8 cellular contexts compared by ENCODE assay signal in genomic region chr5:170861855-170862766, GRCh38. TPM values are rescaled to one million over a fixed set of nuclear protein-coding genes. Genes with fewer than 3 reads are reported as not detected.
DNase-seq lines count a peak whose midpoint lies in the region; ATAC-seq, FAIRE-seq and TF ChIP-seq lines count a peak whose summit lies in the region.

TSS of gene RANBP17 (plus strand) at chr5:170862018.

- no peaks in the 10 kb centered on the region for H3K79me2 ChIP-seq in HepG2 (ENCODE audit: insufficient read depth, low read length)

- POLR2A ChIA-PET in HepG2 (lab: Yijun Ruan, JAX), result no interaction called here

- no peak within 1 kb of the TSS for H3K4me2 ChIP-seq in HepG2 (ENCODE audit: low read depth, low read length)

- FAIRE-seq in HepG2 (lab: Jason Lieb, UNC), result no peak

- H4K20me1 ChIP-seq in HepG2 (ENCODE audit: insufficient read depth, low read length), result no peaks in the 10 kb centered on the region

- no peak for ATAC-seq in HepG2
- ATAC-seq in right lobe of liver, result peak; percentile 84 to 94 (median 92)

- H3K4me3 ChIP-seq in liver (ENCODE audit: low read depth in 1 of 3, low read length in 3 of 3) (peak within 1 kb of the TSS; percentile 49 to 83 (median 65)), HepG2 (replicated peaks in 1 of 3; ENCODE audit: insufficient read depth in 1 of 3, low read depth in 2 of 3, low read length in 3 of 3) (no peak within 1 kb of the TSS), right lobe of liver (peak within 1 kb of the TSS; percentile 47 to 74 (median 68)), stomach (peak within 1 kb of the TSS; percentile 68 to 91 (median 77))

- BruUV-seq in HepG2 (replicated peaks; lab: Mats Ljungman, UMichigan), result no TSS peak

- H3K9me3 ChIP-seq in liver (ENCODE audit: control insufficient read depth in 4 of 4, low read length in 3 of 4) (peaks cover 6 to 18% (median 13%) of the 10 kb centered on the region in 4 donors), HepG2 (ENCODE audit: low read length) (peaks cover 22% of the 10 kb centered on the region), right lobe of liver (no peaks in the 10 kb centered on the region), stomach (peaks cover 0 to 25% (median 22%) of the 10 kb centered on the region in 4 donors)

- no peaks in the 10 kb centered on the region for H3K27me3 ChIP-seq in liver (ENCODE audit: control insufficient read depth in 4 of 4, insufficient read depth in 4 of 4, low read length in 3 of 4)
- no peaks in the 10 kb centered on the region for H3K27me3 ChIP-seq in HepG2 (ENCODE audit: control insufficient read depth in 1 of 2, insufficient read depth in 2 of 2, low read length in 2 of 2)
- no peaks in the 10 kb centered on the region for H3K27me3 ChIP-seq in right lobe of liver
- H3K27me3 ChIP-seq in stomach, result peaks cover 0 to 16% (median 4%) of the 10 kb centered on the region in 3 donors

- H3K4me1 ChIP-seq in liver (ENCODE audit: control insufficient read depth in 4 of 4, insufficient read depth in 4 of 4, low read length in 3 of 4), result peaks cover 0 to 6% (median 3%) of the 10 kb centered on the region in 4 donors
- no peaks in the 10 kb centered on the region for H3K4me1 ChIP-seq in HepG2 (ENCODE audit: insufficient read depth, low read length)
- H3K4me1 ChIP-seq in right lobe of liver, result no peaks in the 10 kb centered on the region
- H3K4me1 ChIP-seq in stomach, result peaks cover 0 to 24% (median 13%) of the 10 kb centered on the region in 4 donors

- DNase-seq in HepG2 (ENCODE audit: low spot score), result no peak
- peak; percentile 80 for DNase-seq in NOMO-1 treated with DMSO at 0.1 percent for 48 hours (lab: John Stamatoyannopoulos, UW; ENCODE audit: unreplicated experiment)
- DNase-seq in ecto neural progenitor cell (ENCODE audit: low spot score), result peak; percentile 81
- DNase-seq in right lobe of liver, result peak; percentile 63 to 78 (median 69)
- DNase-seq in stomach, result peak; percentile 60
- DNase-seq in stimulated activated naive CD4-positive, alpha-beta T cell treated with Interleukin-2 at 50 U/mL for 16 hours (lab: John Stamatoyannopoulos, UW), result no peak
- DNase-seq in activated effector memory CD4-positive, alpha-beta T cell treated with anti-CD3 and anti-CD28 coated beads, Interleukin-2, amount 50 U/mL, for 16 hours, result no peak

- in situ Hi-C loops in HepG2 (cut with HindIII; ENCODE audit: extremely low pct_ligation_motif_present, low pct_unique_long_range_greater_than_20kb), result no loop called here

- H3K27ac ChIP-seq in liver (ENCODE audit: low read depth in 1 of 2, low read length in 2 of 2) (no peak within 1 kb of the TSS), HepG2 (ENCODE audit: extremely low read length, insufficient read depth, low read length) (no peak within 1 kb of the TSS), right lobe of liver (peak within 1 kb of the TSS in 1 of 3 donors; percentile 23), stomach (peak within 1 kb of the TSS; percentile 46 to 74 (median 63))

- TF ChIP-seq EP300 in HepG2 (IDR thresholded peaks at IDR 0.05; ENCODE audit: low read depth in 2 of 2, low read length in 2 of 2), result no peak
- TF ChIP-seq EP300 in HepG2 (CRISPR knock-in tag; IDR thresholded peaks at IDR 0.05; ENCODE audit: borderline replicate concordance), result no peak
- TF ChIP-seq EP300 in stomach (IDR thresholded peaks at IDR 0.05), result no peak

- H3K36me3 ChIP-seq in liver (ENCODE audit: control insufficient read depth in 4 of 4, insufficient read depth in 3 of 4, low read depth in 1 of 4, low read length in 3 of 4), result no peaks in the 10 kb centered on the region
- H3K36me3 ChIP-seq in HepG2 (replicated peaks in 1 of 2; ENCODE audit: control insufficient read depth in 1 of 2, insufficient read depth in 2 of 2, low read length in 2 of 2), result no peaks in the 10 kb centered on the region
- no peaks in the 10 kb centered on the region for H3K36me3 ChIP-seq in right lobe of liver
- H3K36me3 ChIP-seq in stomach, result no peaks in the 10 kb centered on the region

- TF ChIP-seq RAD21 in liver (IDR thresholded peaks at IDR 0.05), result no peak
- no peak for TF ChIP-seq RAD21 in HepG2 (CRISPR knock-in tag; IDR thresholded peaks at IDR 0.05)

- CTCF ChIA-PET in HepG2 (lab: Yijun Ruan, JAX; ENCODE audit: low intra/inter-chr PET ratio, low total read pairs), result no interaction called here

- no peak for TF ChIP-seq POLR2A in HepG2 (IDR thresholded peaks at IDR 0.05; ENCODE audit: insufficient read depth in 1 of 2, low read depth in 2 of 2, low read length in 2 of 2)
- TF ChIP-seq POLR2A in right lobe of liver (IDR thresholded peaks at IDR 0.05), result peak; percentile 60
- no peak for TF ChIP-seq POLR2A in stomach (IDR thresholded peaks at IDR 0.05)

- TF ChIP-seq CTCF in liver (IDR thresholded peaks at IDR 0.05; ENCODE audit: low read depth, low read length, missing input control) (no peak), HepG2 (CRISPR knock-in tag; IDR thresholded peaks at IDR 0.05) (no peak), right lobe of liver (IDR thresholded peaks at IDR 0.05) (no peak), stomach (IDR thresholded peaks at IDR 0.05) (no peak)

- H3K9ac ChIP-seq in liver (ENCODE audit: low read depth in 1 of 2, low read length in 2 of 2) (no peak within 1 kb of the TSS), HepG2 (ENCODE audit: insufficient read depth, low read depth, low read length) (no peak within 1 kb of the TSS)

- no peak within 1 kb of the TSS for H2AFZ ChIP-seq in HepG2 (ENCODE audit: low read length)

- intact Hi-C loops in HepG2 (cut with micrococcal nuclease; ENCODE audit: unreplicated experiment) (no loop called here), right lobe of liver (cut with DNase I) (no loop called here), stomach (cut with DNase I; ENCODE audit: low total_unique reads) (no loop called here)

- WGBS in liver, result 3% methylated on average over 109 of the region's 109 CpGs
- 83% methylated on average over 80 of the region's 109 CpGs for WGBS in HepG2 (ENCODE audit: low lambda C conversion rate)
- WGBS in right lobe of liver (ENCODE audit: insufficient coverage, low coverage, low lambda C conversion rate, missing lambda C conversion rate), result 3% methylated on average over 19 of the region's 109 CpGs
- 2 to 7% (median 5%) methylated on average over 30 to 109 of the region's 109 CpGs for WGBS in stomach, 5 donors

TF ChIP-seq in liver, 16 proteins besides CTCF, POLR2A, EP300 and RAD21:
- no peak for TF ChIP-seq RXRA (IDR thresholded peaks at IDR 0.05)
- TF ChIP-seq YY1 (IDR thresholded peaks at IDR 0.05), result peak; percentile 30

TF ChIP-seq in HepG2, 621 proteins besides CTCF, POLR2A, EP300 and RAD21 (continues in another document):
- TF ChIP-seq, protein P1, sequence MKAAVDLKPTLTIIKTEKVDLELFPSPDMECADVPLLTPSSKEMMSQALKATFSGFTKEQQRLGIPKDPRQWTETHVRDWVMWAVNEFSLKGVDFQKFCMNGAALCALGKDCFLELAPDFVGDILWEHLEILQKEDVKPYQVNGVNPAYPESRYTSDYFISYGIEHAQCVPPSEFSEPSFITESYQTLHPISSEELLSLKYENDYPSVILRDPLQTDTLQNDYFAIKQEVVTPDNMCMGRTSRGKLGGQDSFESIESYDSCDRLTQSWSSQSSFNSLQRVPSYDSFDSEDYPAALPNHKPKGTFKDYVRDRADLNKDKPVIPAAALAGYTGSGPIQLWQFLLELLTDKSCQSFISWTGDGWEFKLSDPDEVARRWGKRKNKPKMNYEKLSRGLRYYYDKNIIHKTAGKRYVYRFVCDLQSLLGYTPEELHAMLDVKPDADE (CRISPR knock-in tag; IDR thresholded peaks at IDR 0.05), result no peak
- TF ChIP-seq STAT5B (CRISPR knock-in tag; IDR thresholded peaks at IDR 0.05) (no peak), KLF9 (CRISPR knock-in tag; IDR thresholded peaks at IDR 0.05; ENCODE audit: low read depth) (no peak), TOPORS (CRISPR knock-in tag; IDR thresholded peaks at IDR 0.05) (no peak), ZNF737 (CRISPR knock-in tag; IDR thresholded peaks at IDR 0.05; ENCODE audit: borderline replicate concordance) (no peak), KAT7 (CRISPR knock-in tag; IDR thresholded peaks at IDR 0.05; ENCODE audit: borderline replicate concordance) (no peak), ZNF713 (CRISPR knock-in tag; IDR thresholded peaks at IDR 0.05) (no peak)

RNA-seq across cellular contexts. Expression of gene RANBP17, which starts in this region (rescaled TPM):
- total RNA-seq in liver (10 to 100 TPM in 1 of 2 donors, 1 to 10 TPM in 1; 9.2 to 10.8 TPM), HepG2 (2016; rRNA removed; fragmentation: Illumina TruSeq; extraction: Trizol) (not detected in 2 replicates), right lobe of liver (1 to 10 TPM; 1.5 to 5.7 (median 4.7) TPM), stomach (10 to 100 TPM in 4 of 5 donors, 1 to 10 TPM in 1; 4.1 to 75.6 (median 22.3) TPM)
- polyA plus RNA-seq in liver (1 to 10 TPM in 1 of 2 donors, under 1 TPM in 1; 0.83 to 6.7 TPM), HepG2 (2011; rRNA removed) (not detected in 2 replicates), stomach (1 to 10 TPM; 1.4 to 2.1 (median 1.9) TPM)
- total RNA-seq in HepG2 (2016; cell fraction: cytosol; rRNA removed; fragmentation: Illumina TruSeq; extraction: Trizol; ENCODE audit: low read depth), result not detected in 2 replicates
- not detected in 2 replicates for total RNA-seq in HepG2 (2016; cell fraction: insoluble cytoplasmic fraction; rRNA removed; fragmentation: Illumina TruSeq; extraction: Trizol)
- total RNA-seq in HepG2 (2016; cell fraction: membrane; rRNA removed; fragmentation: Illumina TruSeq; extraction: Trizol), result not detected in 2 replicates
- not detected in 2 replicates for total RNA-seq in HepG2 (2016; cell fraction: nucleus; rRNA removed; fragmentation: Illumina TruSeq; extraction: Trizol)
- polyA plus RNA-seq in HepG2 (2011; cell fraction: cytosol; rRNA removed), result not detected in 2 replicates
- polyA plus RNA-seq in HepG2 (2011; cell fraction: nucleus; rRNA removed), result not detected in 2 replicates
- polyA plus RNA-seq in HepG2 (2012), result not detected in 2 replicates
- polyA plus RNA-seq in HepG2 (2016; cell fraction: cytosol; fragmentation: Illumina TruSeq; extraction: Trizol; ENCODE audit: low read depth), result not detected in 2 replicates
- not detected in 2 replicates for polyA plus RNA-seq in HepG2 (2016; cell fraction: insoluble cytoplasmic fraction; fragmentation: Illumina TruSeq; extraction: Trizol; ENCODE audit: low read depth)
- not detected in 2 replicates for polyA plus RNA-seq in HepG2 (2016; cell fraction: membrane; fragmentation: Illumina TruSeq; extraction: Trizol; ENCODE audit: low read depth)
- not detected in 2 replicates for polyA plus RNA-seq in HepG2 (2016; cell fraction: nucleus; fragmentation: Illumina TruSeq; extraction: Trizol; ENCODE audit: insufficient read depth, low read depth)
- polyA minus RNA-seq in HepG2 (2011; rRNA and poly(A)+ RNA removed; ENCODE audit: low replicate concordance), result 5.3 TPM in 1 of 2 replicates, not detected in the other
- not detected in 2 replicates for polyA minus RNA-seq in HepG2 (2011; cell fraction: cytosol; rRNA and poly(A)+ RNA removed)
- not detected in 2 replicates for polyA minus RNA-seq in HepG2 (2011; cell fraction: nucleus; rRNA and poly(A)+ RNA removed)

Comparison
In these comparisons a context has a peak if more than half of its experiments do, and no peak if none do; other contexts are left out.
1. H3K4me3 ChIP-seq: peak in liver (3 of 3), right lobe of liver (3 of 3) and stomach (4 of 4); none in HepG2 (0 of 3).
2. DNase-seq: peak in NOMO-1 treated with DMSO at 0.1 percent for 48 hours (single experiment), ecto neural progenitor cell (single experiment), right lobe of liver (3 of 3) and stomach (single experiment); none in HepG2 (single experiment), stimulated activated naive CD4-positive, alpha-beta T cell treated with Interleukin-2 at 50 U/mL for 16 hours (single experiment) and activated effector memory CD4-positive, alpha-beta T cell treated with anti-CD3 and anti-CD28 coated beads, Interleukin-2, amount 50 U/mL, for 16 hours (single experiment).
3. H3K27ac ChIP-seq: peak in stomach (5 of 5); none in liver (0 of 2) and HepG2 (single experiment).